ENCODE assay signal across 1 cellular context in genomic region chr2:17757321-17757720, GRCh38.
TF ChIP-seq lines count a peak whose summit lies in the region.

No MANE protein-coding gene starts in this region.

TF ChIP-seq in HepG2, 621 proteins besides CTCF, POLR2A, EP300 and RAD21 (continued from another document and continues in another):
- TF ChIP-seq SIN3B (IDR thresholded peaks at IDR 0.05; ENCODE audit: low read length) (no peak), GATAD1 (CRISPR knock-in tag; IDR thresholded peaks at IDR 0.05) (peak; percentile 49; the same call in 1 of the 2 replicates), SIX4 (CRISPR knock-in tag; IDR thresholded peaks at IDR 0.05) (no peak), ZFP1 (CRISPR knock-in tag; IDR thresholded peaks at IDR 0.05) (no peak), HMGXB4 (CRISPR knock-in tag; IDR thresholded peaks at IDR 0.05; ENCODE audit: borderline replicate concordance in 1 of 2, low read depth in 1 of 2) (peak; percentile 20 to 40; a peak in 1 of 4 replicates), RFX3 (CRISPR knock-in tag; IDR thresholded peaks at IDR 0.05) (no peak), EHMT2 (IDR thresholded peaks at IDR 0.05; ENCODE audit: borderline replicate concordance, low read depth, low read length) (peak; percentile 61; the same call in 1 of the 2 replicates), ZNF263 (CRISPR knock-in tag; IDR thresholded peaks at IDR 0.05) (no peak), ZNF143 (CRISPR knock-in tag; IDR thresholded peaks at IDR 0.05) (no peak), NFYC (CRISPR knock-in tag; IDR thresholded peaks at IDR 0.05) (no peak), ZKSCAN5 (CRISPR knock-in tag; IDR thresholded peaks at IDR 0.05) (no peak), ZNF850 (CRISPR knock-in tag; conservative IDR thresholded peaks at IDR 0.05) (no peak), ZNF644 (CRISPR knock-in tag; IDR thresholded peaks at IDR 0.05; ENCODE audit: low read depth) (peak; percentile 62; the same call in 1 of the 2 replicates), NFYB (CRISPR knock-in tag; IDR thresholded peaks at IDR 0.05) (no peak), NR2F6 (IDR thresholded peaks at IDR 0.05) (no peak), NR2F6 (CRISPR knock-in tag; IDR thresholded peaks at IDR 0.05) (0 out of 2 replicates have a peak, but pooled peaks have one; percentile 32), AHDC1 (CRISPR knock-in tag; IDR thresholded peaks at IDR 0.05; ENCODE audit: borderline replicate concordance) (peak; percentile 24; the same call in 1 of the 2 replicates), GATAD2A (CRISPR knock-in tag; IDR thresholded peaks at IDR 0.05) (peak; percentile 63), BCL6 (CRISPR knock-in tag; IDR thresholded peaks at IDR 0.05) (peak; percentile 70), ARNT2 (CRISPR knock-in tag; IDR thresholded peaks at IDR 0.05; ENCODE audit: low read depth) (no peak), ZNF335 (CRISPR knock-in tag; IDR thresholded peaks at IDR 0.05) (no peak), ZBTB37 (CRISPR knock-in tag; IDR thresholded peaks at IDR 0.05) (no peak), SP5 (CRISPR knock-in tag; IDR thresholded peaks at IDR 0.05; ENCODE audit: borderline replicate concordance, low read depth) (no peak), SMAD3 (CRISPR knock-in tag; IDR thresholded peaks at IDR 0.05) (peak; percentile 28; the same call in 1 of the 2 replicates), ZNF234 (CRISPR knock-in tag; conservative IDR thresholded peaks at IDR 0.05) (no peak), ZNF670 (CRISPR knock-in tag; IDR thresholded peaks at IDR 0.05; ENCODE audit: borderline replicate concordance) (no peak), ASH2L (IDR thresholded peaks at IDR 0.05; ENCODE audit: insufficient read length, low read depth, low read length) (peak; percentile 89), MLX (CRISPR knock-in tag; IDR thresholded peaks at IDR 0.05) (no peak), AHR (CRISPR knock-in tag; IDR thresholded peaks at IDR 0.05) (no peak; the same call in 1 of the 2 replicates), RBFOX2 (IDR thresholded peaks at IDR 0.05; ENCODE audit: low read depth, low read length) (no peak), ZNF800 (CRISPR knock-in tag; IDR thresholded peaks at IDR 0.05) (peak; percentile 37; the same call in 1 of the 2 replicates), ELF3 (CRISPR knock-in tag; IDR thresholded peaks at IDR 0.05) (peak; percentile 94), TFE3 (CRISPR knock-in tag; IDR thresholded peaks at IDR 0.05) (no peak), NFE2L2 (IDR thresholded peaks at IDR 0.05; ENCODE audit: low read length) (no peak)
- TF ChIP-seq, protein P1, sequence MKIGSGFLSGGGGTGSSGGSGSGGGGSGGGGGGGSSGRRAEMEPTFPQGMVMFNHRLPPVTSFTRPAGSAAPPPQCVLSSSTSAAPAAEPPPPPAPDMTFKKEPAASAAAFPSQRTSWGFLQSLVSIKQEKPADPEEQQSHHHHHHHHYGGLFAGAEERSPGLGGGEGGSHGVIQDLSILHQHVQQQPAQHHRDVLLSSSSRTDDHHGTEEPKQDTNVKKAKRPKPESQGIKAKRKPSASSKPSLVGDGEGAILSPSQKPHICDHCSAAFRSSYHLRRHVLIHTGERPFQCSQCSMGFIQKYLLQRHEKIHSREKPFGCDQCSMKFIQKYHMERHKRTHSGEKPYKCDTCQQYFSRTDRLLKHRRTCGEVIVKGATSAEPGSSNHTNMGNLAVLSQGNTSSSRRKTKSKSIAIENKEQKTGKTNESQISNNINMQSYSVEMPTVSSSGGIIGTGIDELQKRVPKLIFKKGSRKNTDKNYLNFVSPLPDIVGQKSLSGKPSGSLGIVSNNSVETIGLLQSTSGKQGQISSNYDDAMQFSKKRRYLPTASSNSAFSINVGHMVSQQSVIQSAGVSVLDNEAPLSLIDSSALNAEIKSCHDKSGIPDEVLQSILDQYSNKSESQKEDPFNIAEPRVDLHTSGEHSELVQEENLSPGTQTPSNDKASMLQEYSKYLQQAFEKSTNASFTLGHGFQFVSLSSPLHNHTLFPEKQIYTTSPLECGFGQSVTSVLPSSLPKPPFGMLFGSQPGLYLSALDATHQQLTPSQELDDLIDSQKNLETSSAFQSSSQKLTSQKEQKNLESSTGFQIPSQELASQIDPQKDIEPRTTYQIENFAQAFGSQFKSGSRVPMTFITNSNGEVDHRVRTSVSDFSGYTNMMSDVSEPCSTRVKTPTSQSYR (CRISPR knock-in tag; IDR thresholded peaks at IDR 0.05; ENCODE audit: borderline replicate concordance), result no peak
- TF ChIP-seq, protein P2, sequence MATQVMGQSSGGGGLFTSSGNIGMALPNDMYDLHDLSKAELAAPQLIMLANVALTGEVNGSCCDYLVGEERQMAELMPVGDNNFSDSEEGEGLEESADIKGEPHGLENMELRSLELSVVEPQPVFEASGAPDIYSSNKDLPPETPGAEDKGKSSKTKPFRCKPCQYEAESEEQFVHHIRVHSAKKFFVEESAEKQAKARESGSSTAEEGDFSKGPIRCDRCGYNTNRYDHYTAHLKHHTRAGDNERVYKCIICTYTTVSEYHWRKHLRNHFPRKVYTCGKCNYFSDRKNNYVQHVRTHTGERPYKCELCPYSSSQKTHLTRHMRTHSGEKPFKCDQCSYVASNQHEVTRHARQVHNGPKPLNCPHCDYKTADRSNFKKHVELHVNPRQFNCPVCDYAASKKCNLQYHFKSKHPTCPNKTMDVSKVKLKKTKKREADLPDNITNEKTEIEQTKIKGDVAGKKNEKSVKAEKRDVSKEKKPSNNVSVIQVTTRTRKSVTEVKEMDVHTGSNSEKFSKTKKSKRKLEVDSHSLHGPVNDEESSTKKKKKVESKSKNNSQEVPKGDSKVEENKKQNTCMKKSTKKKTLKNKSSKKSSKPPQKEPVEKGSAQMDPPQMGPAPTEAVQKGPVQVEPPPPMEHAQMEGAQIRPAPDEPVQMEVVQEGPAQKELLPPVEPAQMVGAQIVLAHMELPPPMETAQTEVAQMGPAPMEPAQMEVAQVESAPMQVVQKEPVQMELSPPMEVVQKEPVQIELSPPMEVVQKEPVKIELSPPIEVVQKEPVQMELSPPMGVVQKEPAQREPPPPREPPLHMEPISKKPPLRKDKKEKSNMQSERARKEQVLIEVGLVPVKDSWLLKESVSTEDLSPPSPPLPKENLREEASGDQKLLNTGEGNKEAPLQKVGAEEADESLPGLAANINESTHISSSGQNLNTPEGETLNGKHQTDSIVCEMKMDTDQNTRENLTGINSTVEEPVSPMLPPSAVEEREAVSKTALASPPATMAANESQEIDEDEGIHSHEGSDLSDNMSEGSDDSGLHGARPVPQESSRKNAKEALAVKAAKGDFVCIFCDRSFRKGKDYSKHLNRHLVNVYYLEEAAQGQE (IDR thresholded peaks at IDR 0.05; ENCODE audit: borderline replicate concordance in 1 of 2, low read depth in 1 of 2, low read length in 2 of 2), result no peak
